8 cellular contexts compared by ENCODE assay signal in genomic region chrX:154389812-154390747, GRCh38. TPM values are rescaled to one million over a fixed set of nuclear protein-coding genes. Genes with fewer than 3 reads are reported as not detected.
DNase-seq lines count a peak whose midpoint lies in the region; ATAC-seq and TF ChIP-seq lines count a peak whose summit lies in the region.
"Not testable (repeated sequence)": the region's sequence is repeated elsewhere in the genome, so short reads cannot be mapped to it uniquely, and the experiment has no call there.

No MANE protein-coding gene starts in this region.

- intact Hi-C loops in heart left ventricle (cut with DNase I); gastrocnemius medialis (cut with DNase I; ENCODE audit: low total_unique reads): not testable (repeated sequence)

- not testable (repeated sequence) for H3K27me3 Mint-ChIP-seq in CD4-positive, CD25-positive, alpha-beta regulatory T cell; activated T-helper 17 cell treated with anti-CD3 and anti-CD28 coated beads, Interleukin-2, amount 50 U/mL, for 72 hours

- not testable (repeated sequence) for H3K4me3 ChIP-seq in CD4-positive, CD25-positive, alpha-beta regulatory T cell (ENCODE audit: low read depth, low read length)
- H3K4me3 ChIP-seq in HUES6 (ENCODE audit: low read depth, low read length) (0 out of 2 replicates have a peak overlapping the region, but pooled peaks have one; percentile 35), heart left ventricle (peak overlapping the region in 8 of 12 donors; percentile 16 to 48 (median 38)), gastrocnemius medialis (peak overlapping the region in 1 of 4 donors; percentile 42)

- H3K27ac Mint-ChIP-seq in CD4-positive, CD25-positive, alpha-beta regulatory T cell; activated T-helper 17 cell treated with anti-CD3 and anti-CD28 coated beads, Interleukin-2, amount 50 U/mL, for 72 hours: not testable (repeated sequence)

- H3K4me1 Mint-ChIP-seq in CD4-positive, CD25-positive, alpha-beta regulatory T cell; activated T-helper 17 cell treated with anti-CD3 and anti-CD28 coated beads, Interleukin-2, amount 50 U/mL, for 72 hours: not testable (repeated sequence)

- H3K9me3 Mint-ChIP-seq in CD4-positive, CD25-positive, alpha-beta regulatory T cell; activated T-helper 17 cell treated with anti-CD3 and anti-CD28 coated beads, Interleukin-2, amount 50 U/mL, for 72 hours: not testable (repeated sequence)

- H3K27ac ChIP-seq in CD4-positive, CD25-positive, alpha-beta regulatory T cell (ENCODE audit: insufficient read depth, low read length, poor library complexity, severe bottlenecking); HUES6 (ENCODE audit: low read depth, low read length): not testable (repeated sequence)
- peak overlapping the region in 9 of 12 donors; percentile 43 to 85 (median 68) for H3K27ac ChIP-seq in heart left ventricle
- peak overlapping the region; percentile 50 to 80 (median 61) for H3K27ac ChIP-seq in gastrocnemius medialis

- H3K27me3 ChIP-seq in CD4-positive, CD25-positive, alpha-beta regulatory T cell (ENCODE audit: control insufficient read depth, insufficient read depth, low read length); HUES6 (ENCODE audit: control insufficient read depth, insufficient read depth, low read length); heart left ventricle; gastrocnemius medialis: not testable (repeated sequence)

- H3K4me3 Mint-ChIP-seq in CD4-positive, CD25-positive, alpha-beta regulatory T cell; activated T-helper 17 cell treated with anti-CD3 and anti-CD28 coated beads, Interleukin-2, amount 50 U/mL, for 72 hours: not testable (repeated sequence)

- H3K36me3 ChIP-seq in CD4-positive, CD25-positive, alpha-beta regulatory T cell (ENCODE audit: control insufficient read depth, insufficient read depth, low read length); HUES6 (ENCODE audit: control insufficient read depth, insufficient read depth, low read length); heart left ventricle; gastrocnemius medialis: not testable (repeated sequence)

- H3K9me3 ChIP-seq in CD4-positive, CD25-positive, alpha-beta regulatory T cell (ENCODE audit: control insufficient read depth in 2 of 2, low read length in 2 of 2); HUES6 (ENCODE audit: control insufficient read depth, insufficient read depth, low read depth, low read length); heart left ventricle; gastrocnemius medialis: not testable (repeated sequence)

- DNase-seq in CD4-positive, CD25-positive, alpha-beta regulatory T cell, result peak in 1 of 3 donors; percentile 65
- not testable (repeated sequence) for DNase-seq in heart left ventricle, gastrocnemius medialis

- H3K9ac ChIP-seq in HUES6 (ENCODE audit: low read length), result not testable (repeated sequence)

- not testable (repeated sequence) for H3K36me3 Mint-ChIP-seq in CD4-positive, CD25-positive, alpha-beta regulatory T cell; activated T-helper 17 cell treated with anti-CD3 and anti-CD28 coated beads, Interleukin-2, amount 50 U/mL, for 72 hours (ENCODE audit: low read depth)

- peak in 1 of 12 donors; percentile 19 for TF ChIP-seq CTCF in heart left ventricle (IDR thresholded peaks at IDR 0.05)
- not testable (repeated sequence) for TF ChIP-seq CTCF in gastrocnemius medialis (IDR thresholded peaks at IDR 0.05 in 4 of 5, conservative IDR thresholded peaks at IDR 0.05 in 1 of 5)

- not testable (repeated sequence) for H3K4me1 ChIP-seq in CD4-positive, CD25-positive, alpha-beta regulatory T cell (ENCODE audit: control insufficient read depth, insufficient read depth, low read length, poor library complexity, severe bottlenecking); HUES6 (ENCODE audit: control insufficient read depth, insufficient read depth, low read length); heart left ventricle; gastrocnemius medialis

- in situ Hi-C loops in gastrocnemius medialis (cut with MboI; ENCODE audit: low sequenced_read_pairs in 4 of 4), result not testable (repeated sequence)

- 0 to 51% (median 0%) methylated on average over 15 to 23 of the region's 121 CpGs; no CpG with 5 or more reads in 1 of the 4 donors for WGBS in heart left ventricle, 4 donors

- peak; percentile 78 to 80 for ATAC-seq in CD4-positive, CD25-positive, alpha-beta regulatory T cell (ENCODE audit: low read depth in 2 of 2)
- ATAC-seq in GM19025 (IDR thresholded peaks at IDR 0.05; ENCODE audit: low read depth, unreplicated experiment), result peak; percentile 65
- peak; percentile 67 for ATAC-seq in GM21723 (IDR thresholded peaks at IDR 0.05; ENCODE audit: unreplicated experiment)
- peak; percentile 68 for ATAC-seq in HG03045 (IDR thresholded peaks at IDR 0.05; ENCODE audit: unreplicated experiment)
- peak; percentile 75 for ATAC-seq in activated T-helper 17 cell treated with anti-CD3 and anti-CD28 coated beads, Interleukin-2, amount 50 U/mL, for 72 hours (replicated peaks)
- peak; percentile 85 to 93 (median 90) for ATAC-seq in heart left ventricle
- peak; percentile 86 to 89 for ATAC-seq in gastrocnemius medialis

- not testable (repeated sequence) for TF ChIP-seq POLR2A in heart left ventricle (IDR thresholded peaks at IDR 0.05); gastrocnemius medialis (IDR thresholded peaks at IDR 0.05)

RNA-seq across cellular contexts. Expression of gene RPL10, which starts 8.1 kb away (rescaled TPM):
- 4,192 TPM for total RNA-seq in CD4-positive, CD25-positive, alpha-beta regulatory T cell
- 1,000 to 10,000 TPM; 3,877 to 6,073 (median 4,905) TPM for polyA plus RNA-seq in CD4-positive, CD25-positive, alpha-beta regulatory T cell
- total RNA-seq in activated T-helper 17 cell treated with anti-CD3 and anti-CD28 coated beads, Interleukin-2, amount 50 U/mL, for 72 hours, result 1,000 to 10,000 TPM; 1,604 to 1,651 TPM
- total RNA-seq in heart left ventricle (1,000 to 10,000 TPM; 1,381 to 3,072 (median 2,052) TPM), gastrocnemius medialis (1,000 to 10,000 TPM; 3,899 to 6,066 (median 5,720) TPM)
- 1,000 to 10,000 TPM; 2,362 to 5,995 TPM for polyA plus RNA-seq in heart left ventricle

RNA-seq across cellular contexts. Expression of gene EMD, which starts 11.0 kb away (rescaled TPM):
- total RNA-seq in CD4-positive, CD25-positive, alpha-beta regulatory T cell, result 133 TPM
- 10 to 100 TPM; 31.8 to 44.0 (median 34.6) TPM for polyA plus RNA-seq in CD4-positive, CD25-positive, alpha-beta regulatory T cell
- 10 to 100 TPM; 86.5 to 87.5 TPM for total RNA-seq in activated T-helper 17 cell treated with anti-CD3 and anti-CD28 coated beads, Interleukin-2, amount 50 U/mL, for 72 hours
- 10 to 100 TPM; 37.6 to 76.8 (median 52.8) TPM for total RNA-seq in heart left ventricle
- 100 to 1,000 TPM in 1 of 2 donors, 10 to 100 TPM in 1; 71.9 to 152 TPM for polyA plus RNA-seq in heart left ventricle
- total RNA-seq in gastrocnemius medialis, result 10 to 100 TPM; 36.2 to 61.5 (median 53.2) TPM

RNA-seq across cellular contexts. Expression of gene FLNA, which starts 15.6 kb away (rescaled TPM):
- total RNA-seq in CD4-positive, CD25-positive, alpha-beta regulatory T cell, result 1,918 TPM
- 100 to 1,000 TPM; 219 to 283 (median 250) TPM for polyA plus RNA-seq in CD4-positive, CD25-positive, alpha-beta regulatory T cell
- total RNA-seq in activated T-helper 17 cell treated with anti-CD3 and anti-CD28 coated beads, Interleukin-2, amount 50 U/mL, for 72 hours, result 1,000 to 10,000 TPM; 1,274 to 1,383 TPM
- total RNA-seq in heart left ventricle (100 to 1,000 TPM; 155 to 465 (median 234) TPM), gastrocnemius medialis (100 to 1,000 TPM in 1 of 4 donors, 10 to 100 TPM in 3; 23.9 to 128 (median 88.9) TPM)
- 100 to 1,000 TPM; 226 to 274 TPM for polyA plus RNA-seq in heart left ventricle

RNA-seq across cellular contexts. Expression of gene DNASE1L1, which starts 19.0 kb away (rescaled TPM):
- 29.7 TPM for total RNA-seq in CD4-positive, CD25-positive, alpha-beta regulatory T cell
- polyA plus RNA-seq in CD4-positive, CD25-positive, alpha-beta regulatory T cell, result 10 to 100 TPM; 12.2 to 23.1 (median 19.1) TPM
- total RNA-seq in activated T-helper 17 cell treated with anti-CD3 and anti-CD28 coated beads, Interleukin-2, amount 50 U/mL, for 72 hours, result 10 to 100 TPM; 13.9 to 16.7 TPM
- total RNA-seq in heart left ventricle (100 to 1,000 TPM in 2 of 9 donors, 10 to 100 TPM in 7; 26.7 to 117 (median 43.8) TPM), gastrocnemius medialis (100 to 1,000 TPM in 3 of 4 donors, 10 to 100 TPM in 1; 88.4 to 148 (median 116) TPM)
- polyA plus RNA-seq in heart left ventricle, result 10 to 100 TPM; 27.7 to 57.1 TPM

RNA-seq across cellular contexts. Expression of gene TAFAZZIN, which starts 21.3 kb away (rescaled TPM):
- 84.2 TPM for total RNA-seq in CD4-positive, CD25-positive, alpha-beta regulatory T cell
- polyA plus RNA-seq in CD4-positive, CD25-positive, alpha-beta regulatory T cell, result 10 to 100 TPM; 28.4 to 37.7 (median 34.3) TPM
- total RNA-seq in activated T-helper 17 cell treated with anti-CD3 and anti-CD28 coated beads, Interleukin-2, amount 50 U/mL, for 72 hours, result 10 to 100 TPM; 39.3 to 40.8 TPM
- 10 to 100 TPM; 29.1 to 38.6 (median 34.5) TPM for total RNA-seq in heart left ventricle
- polyA plus RNA-seq in heart left ventricle, result 10 to 100 TPM; 27.2 to 51.1 TPM
- total RNA-seq in gastrocnemius medialis, result 10 to 100 TPM; 17.6 to 28.3 (median 20.1) TPM
